In the genomic region with DNA sequence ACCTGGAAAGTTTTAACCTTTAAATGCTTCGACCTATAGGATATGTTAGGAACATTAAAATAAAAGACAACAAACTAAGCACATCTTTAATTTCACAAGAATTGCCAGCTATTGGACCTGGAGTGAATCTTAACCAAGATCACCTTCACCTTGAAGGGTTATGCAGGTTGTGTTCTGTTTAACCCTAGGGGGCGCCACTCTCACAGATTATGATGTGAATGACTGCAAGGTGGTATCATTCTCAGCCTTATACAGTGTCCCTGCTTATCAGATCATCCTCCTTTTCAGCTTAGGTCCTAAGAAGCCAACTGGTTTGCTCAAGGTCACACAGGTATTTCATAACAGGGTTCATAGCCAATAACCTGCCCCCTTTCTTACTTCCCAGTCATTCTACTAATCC, we compare ENCODE assay signal across 8 cellular contexts. TPM values are rescaled to one million over a fixed set of nuclear protein-coding genes. Genes with fewer than 3 reads are reported as not detected.
DNase-seq lines count a peak whose midpoint lies in the region; ATAC-seq and TF ChIP-seq lines count a peak whose summit lies in the region.

No MANE protein-coding gene starts in this region.

- no peak for ATAC-seq in CD4-positive, CD25-positive, alpha-beta regulatory T cell (ENCODE audit: low read depth in 2 of 2)
- ATAC-seq in GM19023 (IDR thresholded peaks at IDR 0.05; ENCODE audit: unreplicated experiment) = peak; percentile 39
- no peak for ATAC-seq in omental fat pad (ENCODE audit: low FRiP score)

- H3K27ac ChIP-seq in CD4-positive, CD25-positive, alpha-beta regulatory T cell (ENCODE audit: insufficient read depth, low read length, poor library complexity, severe bottlenecking) = peak overlapping the region; percentile 41

- H3K36me3 Mint-ChIP-seq in CD4-positive, CD25-positive, alpha-beta regulatory T cell = no peaks in the 10 kb centered on the region
- H3K36me3 Mint-ChIP-seq in immature natural killer cell = peaks cover 0 to 5% (median 0%) of the 10 kb centered on the region in 3 donors

- H3K27me3 Mint-ChIP-seq in CD4-positive, CD25-positive, alpha-beta regulatory T cell = no peaks in the 10 kb centered on the region
- H3K27me3 Mint-ChIP-seq in immature natural killer cell (ENCODE audit: low read depth in 3 of 3) = peaks cover 0 to 7% (median 2%) of the 10 kb centered on the region in 3 donors

- DNase-seq in CD4-positive, CD25-positive, alpha-beta regulatory T cell = peak; percentile 6 to 45 (median 11)
- DNase-seq in OCI-M1 (lab: John Stamatoyannopoulos, UW) (peak; percentile 40), epithelial cell of esophagus (ENCODE audit: low read depth) (peak; percentile 2), immature natural killer cell (no peak), T1000 (lab: John Stamatoyannopoulos, UW) (no peak), NCI-H2171 (lab: John Stamatoyannopoulos, UW) (no peak), omental fat pad (ENCODE audit: low spot score) (no peak)

- H3K9me3 ChIP-seq in CD4-positive, CD25-positive, alpha-beta regulatory T cell (ENCODE audit: control insufficient read depth in 2 of 2, low read length in 2 of 2) = no peaks in the 10 kb centered on the region

- H3K36me3 ChIP-seq in CD4-positive, CD25-positive, alpha-beta regulatory T cell (ENCODE audit: control insufficient read depth, insufficient read depth, low read length) = peaks cover 25% of the 10 kb centered on the region

- H3K9me3 Mint-ChIP-seq in CD4-positive, CD25-positive, alpha-beta regulatory T cell = peaks cover 0 to 1% (median 0%) of the 10 kb centered on the region in 7 donors
- no peaks in the 10 kb centered on the region for H3K9me3 Mint-ChIP-seq in immature natural killer cell

- H3K4me3 ChIP-seq in CD4-positive, CD25-positive, alpha-beta regulatory T cell (ENCODE audit: low read depth, low read length) = peak overlapping the region; percentile 42
- H3K4me3 ChIP-seq in epithelial cell of esophagus (ENCODE audit: low read length) = no peak overlapping the region

- H3K4me3 Mint-ChIP-seq in CD4-positive, CD25-positive, alpha-beta regulatory T cell = no peak overlapping the region
- H3K4me3 Mint-ChIP-seq in immature natural killer cell = no peak overlapping the region

- TF ChIP-seq CTCF in epithelial cell of esophagus (IDR thresholded peaks at IDR 0.05; ENCODE audit: insufficient read depth, low read depth, low read length, missing control alignments) = no peak
- TF ChIP-seq CTCF in omental fat pad (IDR thresholded peaks at IDR 0.05) = no peak

- H3K4me1 Mint-ChIP-seq in CD4-positive, CD25-positive, alpha-beta regulatory T cell = peaks cover 8 to 28% (median 23%) of the 10 kb centered on the region in 4 donors
- H3K4me1 Mint-ChIP-seq in immature natural killer cell = peaks cover 15 to 17% of the 10 kb centered on the region in 2 donors

- H3K27me3 ChIP-seq in CD4-positive, CD25-positive, alpha-beta regulatory T cell (ENCODE audit: control insufficient read depth, insufficient read depth, low read length) = no peaks in the 10 kb centered on the region

- H3K4me1 ChIP-seq in CD4-positive, CD25-positive, alpha-beta regulatory T cell (ENCODE audit: control insufficient read depth, insufficient read depth, low read length, poor library complexity, severe bottlenecking) = peaks cover 15% of the 10 kb centered on the region

- no peak overlapping the region for H3K27ac Mint-ChIP-seq in CD4-positive, CD25-positive, alpha-beta regulatory T cell
- peak overlapping the region in 2 of 6 donors; percentile 36 to 52 for H3K27ac Mint-ChIP-seq in immature natural killer cell

RNA-seq across cellular contexts. Expression of a gene that starts 23.5 kb away (rescaled TPM):
- 28.4 TPM for total RNA-seq in CD4-positive, CD25-positive, alpha-beta regulatory T cell
- polyA plus RNA-seq in CD4-positive, CD25-positive, alpha-beta regulatory T cell = 1 to 10 TPM; 5.7 to 7.2 (median 6.0) TPM
- polyA plus RNA-seq in immature natural killer cell = 1 to 10 TPM; 3.2 to 5.7 (median 3.8) TPM
- 1 to 10 TPM; 5.1 to 9.7 (median 7.7) TPM for total RNA-seq in omental fat pad

Comparison
In these comparisons a context has a peak if more than half of its experiments do, and no peak if none do; other contexts are left out.
1. DNase-seq: peak in CD4-positive, CD25-positive, alpha-beta regulatory T cell (3 of 3), OCI-M1 (single experiment) and epithelial cell of esophagus (single experiment); none in immature natural killer cell (0 of 3), T1000 (single experiment), NCI-H2171 (single experiment) and omental fat pad (single experiment).